9 cellular contexts compared by ENCODE assay signal in the genomic region with DNA sequence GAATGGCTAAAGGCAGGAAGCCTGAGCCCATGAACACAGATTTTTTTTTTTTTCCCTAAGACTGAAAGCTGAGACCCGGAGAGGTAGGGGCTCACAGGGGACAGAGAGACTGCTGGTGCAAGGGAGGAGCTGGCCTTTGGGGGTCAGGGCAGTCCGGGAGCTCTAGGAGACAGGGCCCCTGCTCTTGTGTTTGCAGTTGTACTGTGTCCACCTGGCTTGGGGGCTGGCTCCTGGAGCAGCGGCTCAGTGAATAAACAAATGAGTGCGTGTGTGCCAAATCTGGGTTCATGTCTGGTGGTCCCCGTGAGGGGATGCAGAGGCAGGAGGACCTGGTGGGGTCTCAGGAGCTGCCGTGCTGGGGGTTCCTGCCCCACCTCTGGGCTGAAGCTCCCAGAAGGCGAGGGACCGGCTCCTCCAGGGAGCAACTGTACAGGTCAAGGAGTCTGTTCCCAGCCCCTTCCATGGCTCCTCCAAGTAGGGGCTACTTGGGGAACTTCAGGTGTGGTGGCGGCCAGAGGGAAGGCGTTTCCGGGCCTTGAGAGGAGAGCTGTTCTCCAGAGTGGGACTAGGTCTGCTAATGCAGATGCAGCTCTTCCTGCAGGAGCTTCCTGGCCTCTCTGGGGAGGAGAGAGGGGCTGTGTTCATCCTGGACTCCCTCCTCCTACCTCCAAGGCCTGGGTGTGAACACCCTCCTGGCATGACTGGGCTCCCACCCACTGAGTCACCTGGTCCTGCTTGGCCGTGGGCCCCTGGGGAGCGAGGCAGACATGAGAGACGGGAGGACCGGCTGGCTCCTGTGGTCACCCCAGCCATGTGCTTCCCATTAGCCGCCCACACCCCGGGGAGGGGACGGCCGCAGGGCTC. TPM values are rescaled to one million over a fixed set of nuclear protein-coding genes. Genes with fewer than 3 reads are reported as not detected.
DNase-seq lines count a peak whose midpoint lies in the region; ATAC-seq and TF ChIP-seq lines count a peak whose summit lies in the region.
"Had no signal": no experiment of that assay in that cellular context is flagged by ENCODE, and none has a peak within 500 bp of the region (broad histone marks: within the 10 kb centered on the region; RNA-seq: fewer than 3 reads in every experiment).

No MANE protein-coding gene starts in this region.

- H3K4me3 Mint-ChIP-seq in naive thymus-derived CD8-positive, alpha-beta T cell = no peak overlapping the region

- H3K9me3 ChIP-seq in adrenal gland (replicated peaks in 1 of 3) (no peaks in the 10 kb centered on the region), skeletal muscle satellite cell (replicated peaks; ENCODE audit: low read length) (no peaks in the 10 kb centered on the region)

- peak overlapping the region; percentile 39 to 94 (median 71) for H3K27ac ChIP-seq in adrenal gland
- H3K27ac ChIP-seq: HL-60 had no signal

- TF ChIP-seq POLR2A in adrenal gland (IDR thresholded peaks at IDR 0.05) = no peak

- peaks cover 0 to 2% (median 1%) of the 10 kb centered on the region in 4 donors for H3K4me1 Mint-ChIP-seq in naive thymus-derived CD8-positive, alpha-beta T cell

- H3K4me2 ChIP-seq in skeletal muscle satellite cell (ENCODE audit: low read length) = peak overlapping the region; percentile 14

- peak overlapping the region in 1 of 10 donors; percentile 75 for H3K27ac Mint-ChIP-seq in naive thymus-derived CD8-positive, alpha-beta T cell

- intact Hi-C loops in adrenal gland (cut with DNase I) = loop anchor here (5.0 to 10.0 kb wide), 2 partner anchors 265 to 463 kb away; no protein-coding TSS in a partner anchor

- H3K4me3 ChIP-seq in HFF-Myc (replicated peaks; ENCODE audit: low read depth, low read length) = no peak overlapping the region
- H3K4me3 ChIP-seq in adrenal gland = no peak overlapping the region
- peak overlapping the region; percentile 0 for H3K4me3 ChIP-seq in skeletal muscle satellite cell (ENCODE audit: low read length)

- H3K9ac ChIP-seq in skeletal muscle satellite cell (ENCODE audit: low read depth, low read length) = peak overlapping the region; percentile 9

- H3K4me1 ChIP-seq in adrenal gland (replicated peaks in 1 of 2) (peaks cover 0 to 18% of the 10 kb centered on the region in 2 donors), skeletal muscle satellite cell (ENCODE audit: control insufficient read depth, insufficient read depth, low read length) (peaks cover 39% of the 10 kb centered on the region)

- POLR2A ChIA-PET in naive thymus-derived CD8-positive, alpha-beta T cell (lab: Charles Lee) = no interaction called here

- peak; percentile 89 for DNase-seq in HFF-Myc (ENCODE audit: extremely low read depth, low read depth)
- DNase-seq in adrenal gland = peak; percentile 51 to 84 (median 58)
- peak; percentile 82 for DNase-seq in iPS DF 19.7 (ENCODE audit: low read depth, low spot score)
- no peak for DNase-seq in naive thymus-derived CD8-positive, alpha-beta T cell
- no peak for DNase-seq in germinal center (ENCODE audit: low spot score)
- no peak for DNase-seq in NK-92 (lab: John Stamatoyannopoulos, UW; ENCODE audit: unreplicated experiment)

- WGBS in adrenal gland, 4 donors = 42 to 60% (median 56%) methylated on average over 9 to 19 of the region's 19 CpGs

- H3K27me3 Mint-ChIP-seq in naive thymus-derived CD8-positive, alpha-beta T cell = peaks cover 3 to 22% (median 11%) of the 10 kb centered on the region in 5 donors

- H3K36me3 ChIP-seq in adrenal gland (replicated peaks in 1 of 2) (no peaks in the 10 kb centered on the region), skeletal muscle satellite cell (ENCODE audit: insufficient read depth, low read length) (no peaks in the 10 kb centered on the region)

- no peaks in the 10 kb centered on the region for H3K9me3 Mint-ChIP-seq in naive thymus-derived CD8-positive, alpha-beta T cell

- H3K27me3 ChIP-seq in adrenal gland (no peaks in the 10 kb centered on the region), skeletal muscle satellite cell (ENCODE audit: control insufficient read depth, insufficient read depth, low read length) (no peaks in the 10 kb centered on the region)

- H3K36me3 Mint-ChIP-seq in naive thymus-derived CD8-positive, alpha-beta T cell = no peaks in the 10 kb centered on the region

- no peak for TF ChIP-seq CTCF in HFF-Myc (IDR thresholded peaks at IDR 0.05; ENCODE audit: low read depth, low read length, missing control alignments)
- TF ChIP-seq CTCF in adrenal gland (IDR thresholded peaks at IDR 0.05) = no peak

- ATAC-seq in naive thymus-derived CD8-positive, alpha-beta T cell = no peak
- ATAC-seq in GM21723 (IDR thresholded peaks at IDR 0.05; ENCODE audit: unreplicated experiment) = no peak

RNA-seq across cellular contexts. Expression of a gene that starts 57.6 kb away (rescaled TPM):
- total RNA-seq in adrenal gland = 100 to 1,000 TPM in 6 of 8 donors, 10 to 100 TPM in 2; 94.6 to 148 (median 112) TPM
- polyA plus RNA-seq in adrenal gland = 100 to 1,000 TPM in 1 of 3 donors, 10 to 100 TPM in 2; 52.0 to 143 (median 53.4) TPM
- 44.8 and 57.3 TPM in 2 replicates for total RNA-seq in skeletal muscle satellite cell (2012; rRNA removed)
- total RNA-seq in naive thymus-derived CD8-positive, alpha-beta T cell = 100 to 1,000 TPM in 1 of 2 experiments, 10 to 100 TPM in 1; 97.5 to 103 TPM
- 100 to 1,000 TPM; 126 to 149 (median 146) TPM for polyA plus RNA-seq in naive thymus-derived CD8-positive, alpha-beta T cell

Comparison
In these comparisons a context has a peak if more than half of its experiments do, and no peak if none do; other contexts are left out.
1. DNase-seq: peak in HFF-Myc (single experiment), adrenal gland (7 of 7) and iPS DF 19.7 (single experiment); none in naive thymus-derived CD8-positive, alpha-beta T cell (0 of 10), germinal center (single experiment) and NK-92 (single experiment).